In the genomic region with DNA sequence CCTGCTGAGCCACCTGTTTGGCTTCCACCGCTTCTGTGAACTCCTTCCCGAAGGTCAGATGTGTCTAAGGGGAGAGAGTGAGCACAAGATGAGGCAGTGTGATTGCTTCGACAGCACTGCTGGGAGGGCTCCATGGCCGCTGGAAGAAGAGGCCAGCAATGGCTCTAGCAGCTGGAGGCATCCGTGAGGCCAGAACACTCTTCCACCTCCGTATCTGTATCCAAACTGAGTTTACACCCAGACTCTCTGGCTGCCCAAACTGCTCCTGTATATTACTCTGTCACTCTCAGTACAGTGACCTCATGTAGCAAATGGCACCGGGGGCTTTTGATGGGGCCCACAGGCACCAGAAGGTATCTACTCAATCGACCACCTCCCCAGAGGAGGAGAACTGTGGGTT, we compare ENCODE assay signal across 27 cellular contexts. TPM values are rescaled to one million over a fixed set of nuclear protein-coding genes. Genes with fewer than 3 reads are reported as not detected.
A peak's percentile ranks its signal among the peaks of the same experiment; 100 is the strongest.
DNase-seq lines count a peak whose midpoint lies in the region; ATAC-seq and TF ChIP-seq lines count a peak whose summit lies in the region.
"Had no signal": no experiment of that assay in that cellular context is flagged by ENCODE, and none has a peak within 500 bp of the region (broad histone marks: within the 10 kb centered on the region; RNA-seq: fewer than 3 reads in every experiment).

No MANE protein-coding gene starts in this region.

- H3K9me3 Mint-ChIP-seq in MCF 10A (ENCODE audit: unreplicated experiment) = no peaks in the 10 kb centered on the region
- no peaks in the 10 kb centered on the region for H3K9me3 Mint-ChIP-seq in central memory CD8-positive, alpha-beta T cell
- H3K9me3 Mint-ChIP-seq: CD4-positive, alpha-beta memory T cell; GM23338; H9; HFFc6 had no signal

- H3K9me3 ChIP-seq in breast epithelium (no peaks in the 10 kb centered on the region), trophoblast cell (ENCODE audit: insufficient read depth, low read depth, low read length) (no peaks in the 10 kb centered on the region), T-helper 17 cell (ENCODE audit: control insufficient read depth, low read length, poor library complexity, severe bottlenecking) (no peaks in the 10 kb centered on the region)
- H3K9me3 ChIP-seq: Caco-2, SJCRH30 had no signal

- no peak overlapping the region for H4K91ac ChIP-seq in trophoblast cell (ENCODE audit: low read depth, low read length)

- no peak for ATAC-seq in central memory CD8-positive, alpha-beta T cell (replicated peaks; ENCODE audit: extremely low read depth, poor library complexity, severe bottlenecking)
- ATAC-seq in T-helper 17 cell (no peak), HG03280 (IDR thresholded peaks at IDR 0.05; ENCODE audit: unreplicated experiment) (no peak)
- ATAC-seq: GM12878, GM23338, PC-3, Right ventricle myocardium inferior, SK-N-SH treated with all-trans-retinoic acid at 6 μM for 48 hours had no signal

- no peaks in the 10 kb centered on the region for H3K79me1 ChIP-seq in trophoblast cell (ENCODE audit: low read length)

- peaks cover 8% of the 10 kb centered on the region for H3K36me3 ChIP-seq in breast epithelium
- H3K36me3 ChIP-seq in trophoblast cell (ENCODE audit: control insufficient read depth in 1 of 2, insufficient read depth in 2 of 2, low read length in 2 of 2) = peaks cover 46 to 74% of the 10 kb centered on the region in 2 experiments

- CTCF ChIA-PET in MCF 10A (lab: Yijun Ruan, JAX) = interaction anchor here (2.3 to 6.2 kb wide), 2 partner anchors 10 to 150 kb away, joined by 7 to 60 read pairs; no protein-coding TSS in a partner anchor

- no peak for TF ChIP-seq CTCF in breast epithelium (IDR thresholded peaks at IDR 0.05)
- no peak for TF ChIP-seq CTCF in MCF 10A (IDR thresholded peaks at IDR 0.05; ENCODE audit: unreplicated experiment)

- WGBS in trophoblast cell (ENCODE audit: extremely low coverage, insufficient coverage, insufficient read length) = no CpG with 5 or more reads among the region's 8 CpGs

- H3K27me3 Mint-ChIP-seq in MCF 10A (ENCODE audit: insufficient read depth, unreplicated experiment) (no peaks in the 10 kb centered on the region), T-helper 17 cell (no peaks in the 10 kb centered on the region)
- no peaks in the 10 kb centered on the region for H3K27me3 Mint-ChIP-seq in central memory CD8-positive, alpha-beta T cell
- H3K27me3 Mint-ChIP-seq: CD4-positive, alpha-beta memory T cell had no signal

- BruUV-seq in MCF 10A (replicated peaks; lab: Mats Ljungman, UMichigan) = no TSS peak

- POLR2A ChIA-PET in MCF 10A (lab: Yijun Ruan, JAX) = no interaction called here

- no peak for TF ChIP-seq POLR2A in breast epithelium (IDR thresholded peaks at IDR 0.05)

- H3K36me3 Mint-ChIP-seq in MCF 10A (ENCODE audit: insufficient read depth, unreplicated experiment) (peaks cover 87% of the 10 kb centered on the region), T-helper 17 cell (ENCODE audit: low read depth) (peaks cover 16% of the 10 kb centered on the region)
- peaks cover 41% of the 10 kb centered on the region for H3K36me3 Mint-ChIP-seq in central memory CD8-positive, alpha-beta T cell (ENCODE audit: insufficient read depth)

- H3K23ac ChIP-seq in trophoblast cell (ENCODE audit: low read length) = no peak overlapping the region

- H3K27ac ChIP-seq in breast epithelium = peak overlapping the region; percentile 8 to 10
- no peak overlapping the region for H3K27ac ChIP-seq in trophoblast cell (ENCODE audit: low read depth, low read length)
- H3K27ac ChIP-seq: SJCRH30 had no signal

- no peak overlapping the region for H3K14ac ChIP-seq in trophoblast cell (ENCODE audit: low read length)

- H3K18ac ChIP-seq in trophoblast cell (ENCODE audit: low read length) = no peak overlapping the region

- H3K4me1 ChIP-seq in breast epithelium = peaks cover 8 to 19% of the 10 kb centered on the region in 2 donors
- no peaks in the 10 kb centered on the region for H3K4me1 ChIP-seq in trophoblast cell (ENCODE audit: control insufficient read depth in 1 of 2, insufficient read depth in 2 of 2, low read length in 2 of 2)

- peak overlapping the region; percentile 60 for H3K9ac ChIP-seq in trophoblast cell (ENCODE audit: low read length)

- H3K4me3 ChIP-seq in breast epithelium = no peak overlapping the region
- H3K4me3 ChIP-seq in trophoblast cell (ENCODE audit: low read depth, low read length) = no peak overlapping the region
- H3K4me3 ChIP-seq: GM12878, GM23338, SJCRH30 had no signal

- H3K27me3 ChIP-seq in breast epithelium (no peaks in the 10 kb centered on the region), trophoblast cell (ENCODE audit: insufficient read depth, low read length) (no peaks in the 10 kb centered on the region)
- H3K27me3 ChIP-seq: SJCRH30 had no signal

- H3K4me3 Mint-ChIP-seq in MCF 10A (ENCODE audit: unreplicated experiment) (no peak overlapping the region), T-helper 17 cell (no peak overlapping the region)
- no peak overlapping the region for H3K4me3 Mint-ChIP-seq in central memory CD8-positive, alpha-beta T cell
- H3K4me3 Mint-ChIP-seq: CD4-positive, alpha-beta memory T cell; GM23338; H9; HFFc6 had no signal

- no peak overlapping the region for H2BK5ac ChIP-seq in trophoblast cell (ENCODE audit: low read depth, low read length, poor library complexity)

- no peak overlapping the region for H2BK12ac ChIP-seq in trophoblast cell (ENCODE audit: low read length)

- intact Hi-C loops in breast epithelium (cut with DNase I; ENCODE audit: low total_unique reads) (no loop called here), MCF 10A (cut with micrococcal nuclease) (no loop called here)

- H3K4me2 ChIP-seq in trophoblast cell (ENCODE audit: low read length) = no peak overlapping the region
- H3K4me2 ChIP-seq: GM23338 had no signal

- no peaks in the 10 kb centered on the region for H3K79me2 ChIP-seq in trophoblast cell (ENCODE audit: control insufficient read depth, insufficient read depth, low read length, poor library complexity)

- no peak for DNase-seq in breast epithelium (ENCODE audit: low spot score in 2 of 2)
- no peak for DNase-seq in MCF 10A (ENCODE audit: unreplicated experiment)
- DNase-seq in central memory CD8-positive, alpha-beta T cell (ENCODE audit: low spot score in 2 of 2) = no peak
- DNase-seq in trophoblast cell = no peak
- no peak for DNase-seq in HCEC 1CT
- DNase-seq in T-helper 17 cell = no peak
- DNase-seq: C1 segment of cervical spinal cord; CD4-positive, alpha-beta memory T cell; DMS79; EL; GDM1; H9; HFFc6; NCI-H1092 treated with DMSO at 0.1 percent for 48 hours; NCI-H146; NCI-H1930; NCI-H446; NCI-H524 treated with DMSO at 0.1 percent for 48 hours; NCI-H774; PC-3; SJCRH30 had no signal

- H3K27ac Mint-ChIP-seq in MCF 10A (ENCODE audit: low read depth, unreplicated experiment) (no peak overlapping the region), T-helper 17 cell (no peak overlapping the region)
- H3K27ac Mint-ChIP-seq in central memory CD8-positive, alpha-beta T cell (ENCODE audit: low read depth) = peak overlapping the region; percentile 29
- H3K27ac Mint-ChIP-seq: GM23338, H9, HFFc6 had no signal

- H4K8ac ChIP-seq in trophoblast cell (ENCODE audit: low read depth, low read length) = no peak overlapping the region

- no peak overlapping the region for H4K12ac ChIP-seq in trophoblast cell (ENCODE audit: low read depth, low read length)

- no peak overlapping the region for H3K4ac ChIP-seq in trophoblast cell (ENCODE audit: low read depth, low read length)

- H2BK120ac ChIP-seq in trophoblast cell (ENCODE audit: insufficient read depth, low read length, poor library complexity) = no peak overlapping the region

- no peak overlapping the region for H2AFZ ChIP-seq in trophoblast cell (ENCODE audit: insufficient read depth, low read length, poor library complexity)
- H2AFZ ChIP-seq: GM23338 had no signal

- H3K4me1 Mint-ChIP-seq in MCF 10A (ENCODE audit: insufficient read depth, unreplicated experiment) (peaks cover 7% of the 10 kb centered on the region), T-helper 17 cell (peaks cover 1% of the 10 kb centered on the region)
- peaks cover 45% of the 10 kb centered on the region for H3K4me1 Mint-ChIP-seq in central memory CD8-positive, alpha-beta T cell

- H2AK5ac ChIP-seq in trophoblast cell (ENCODE audit: low read length) = no peak overlapping the region

RNA-seq across cellular contexts. Expression of a gene that starts 7.9 kb away (rescaled TPM):
- total RNA-seq in breast epithelium (100 to 1,000 TPM; 100 to 110 (median 108) TPM), MCF 10A (2022) (122 and 134 TPM in 2 replicates), T-helper 17 cell (10 to 100 TPM; 45.8 to 49.9 TPM)
- 87.0 and 88.6 TPM in 2 replicates for polyA plus RNA-seq in trophoblast cell (2013)

RNA-seq across cellular contexts. Expression of a gene that starts 44.7 kb away (rescaled TPM):
- total RNA-seq in breast epithelium (100 to 1,000 TPM in 1 of 3 donors, 10 to 100 TPM in 2; 34.2 to 157 (median 72.4) TPM), MCF 10A (2022) (18.8 and 19.6 TPM in 2 replicates), T-helper 17 cell (10 to 100 TPM; 53.5 to 56.9 TPM)
- 16.8 and 16.9 TPM in 2 replicates for polyA plus RNA-seq in trophoblast cell (2013)
